Comparison of ENCODE assay signal across 8 cellular contexts in genomic region chr13:90868321-90868920, GRCh38.
DNase-seq lines count a peak whose midpoint lies in the region; ATAC-seq, FAIRE-seq and TF ChIP-seq lines count a peak whose summit lies in the region.

No MANE protein-coding gene starts in this region.

- peak; percentile 84 for TF ChIP-seq RAD21 in neural cell (conservative IDR thresholded peaks at IDR 0.05)

- H3K36me3 ChIP-seq in DND-41 (ENCODE audit: insufficient read depth, low read length) (no peaks in the 10 kb centered on the region), bronchial epithelial cell (ENCODE audit: control insufficient read depth, insufficient read depth, low read length) (no peaks in the 10 kb centered on the region), neural cell (ENCODE audit: insufficient read depth, low read length) (no peaks in the 10 kb centered on the region)

- H3K9me2 ChIP-seq in neural cell (ENCODE audit: insufficient read depth, low read length): no peaks in the 10 kb centered on the region

- no peaks in the 10 kb centered on the region for H3K79me2 ChIP-seq in DND-41 (ENCODE audit: insufficient read depth, low read length)
- no peaks in the 10 kb centered on the region for H3K79me2 ChIP-seq in neural cell (replicated peaks; ENCODE audit: insufficient read depth, low read length)

- H3K4me3 ChIP-seq in DND-41 (ENCODE audit: low read depth in 1 of 2, low read length in 2 of 2) (no peak overlapping the region), bronchial epithelial cell (ENCODE audit: low read depth, low read length) (no peak overlapping the region), neural cell (ENCODE audit: low read length) (no peak overlapping the region)

- H3K9ac ChIP-seq in DND-41 (ENCODE audit: low read depth, low read length) (no peak overlapping the region), neural cell (ENCODE audit: low read length) (no peak overlapping the region)

- no peaks in the 10 kb centered on the region for H3K9me3 Mint-ChIP-seq in CD4-positive, alpha-beta T cell

- no peaks in the 10 kb centered on the region for H3K4me1 Mint-ChIP-seq in CD4-positive, alpha-beta T cell (ENCODE audit: low read depth)

- no peaks in the 10 kb centered on the region for H3K27me3 Mint-ChIP-seq in CD4-positive, alpha-beta T cell

- TF ChIP-seq EP300 in neural cell (conservative IDR thresholded peaks at IDR 0.05; ENCODE audit: poor library complexity, severe bottlenecking): no peak

- no peaks in the 10 kb centered on the region for H3K4me1 ChIP-seq in DND-41 (ENCODE audit: insufficient read depth, low read length)

- H3K4me3 Mint-ChIP-seq in CD4-positive, alpha-beta T cell: no peak overlapping the region

- H2AFZ ChIP-seq in DND-41 (ENCODE audit: low read depth, low read length): no peak overlapping the region
- H2AFZ ChIP-seq in neural cell (ENCODE audit: low read depth, low read length): no peak overlapping the region

- no peak overlapping the region for H3K27ac ChIP-seq in DND-41 (ENCODE audit: low read length)
- H3K27ac ChIP-seq in neural cell (ENCODE audit: low read length): no peak overlapping the region
- H3K27ac ChIP-seq in CD4-positive, alpha-beta T cell (ENCODE audit: low read depth, low read length): no peak overlapping the region

- H3K27ac Mint-ChIP-seq in CD4-positive, alpha-beta T cell: no peak overlapping the region

- no peaks in the 10 kb centered on the region for H3K27me3 ChIP-seq in DND-41 (ENCODE audit: insufficient read depth, low read length, poor library complexity)
- no peaks in the 10 kb centered on the region for H3K27me3 ChIP-seq in bronchial epithelial cell (ENCODE audit: control insufficient read depth, insufficient read depth, low read length)
- H3K27me3 ChIP-seq in neural cell (ENCODE audit: insufficient read depth, low read depth, low read length): no peaks in the 10 kb centered on the region
- no peaks in the 10 kb centered on the region for H3K27me3 ChIP-seq in CD4-positive, alpha-beta T cell (ENCODE audit: control insufficient read depth, insufficient read depth, low read length)

- in situ Hi-C loops in KBM-7 (cut with MboI; ENCODE audit: low pct_unique_long_range_greater_than_20kb, low sequenced_read_pairs): no loop called here

- FAIRE-seq in bronchial epithelial cell (lab: Jason Lieb, UNC): no peak

- no peaks in the 10 kb centered on the region for H3F3A ChIP-seq in neural cell (ENCODE audit: insufficient read depth, low read length, poor library complexity, severe bottlenecking)

- H3K36me3 Mint-ChIP-seq in CD4-positive, alpha-beta T cell (ENCODE audit: low read depth): no peaks in the 10 kb centered on the region

- DNase-seq in DND-41: no peak
- DNase-seq in KBM-7: peak; percentile 26
- peak; percentile 28 for DNase-seq in bronchial epithelial cell (ENCODE audit: low read depth)
- no peak for DNase-seq in CD4-positive, alpha-beta T cell
- DNase-seq in NCI-H226: no peak

- POLR2A ChIA-PET in CD4-positive, alpha-beta T cell (lab: Charles Lee): no interaction called here

- H3K9me3 ChIP-seq in DND-41 (ENCODE audit: insufficient read depth, low read length, severe bottlenecking): no peaks in the 10 kb centered on the region
- H3K9me3 ChIP-seq in neural cell (ENCODE audit: low read length): no peaks in the 10 kb centered on the region
- no peaks in the 10 kb centered on the region for H3K9me3 ChIP-seq in CD4-positive, alpha-beta T cell (ENCODE audit: control insufficient read depth, low read length)

- no peak for ATAC-seq in DND-41 (ENCODE audit: insufficient read depth, low read depth)
- no peak for ATAC-seq in CD4-positive, alpha-beta T cell (ENCODE audit: poor library complexity)
- no peak for ATAC-seq in GM19023 (IDR thresholded peaks at IDR 0.05; ENCODE audit: unreplicated experiment)
- no peak for ATAC-seq in HG03175 (IDR thresholded peaks at IDR 0.05; ENCODE audit: unreplicated experiment)

- intact Hi-C loops in CD4-positive, alpha-beta T cell (cut with DNase I, micrococcal nuclease): loop anchor here in 1 of 2 experiments (5.0 kb wide), 1 partner anchor 1244 kb away; no protein-coding TSS in a partner anchor

- H3K4me2 ChIP-seq in DND-41 (ENCODE audit: insufficient read depth, low read length) (no peak overlapping the region), neural cell (ENCODE audit: low read length) (no peak overlapping the region)

- CTCF ChIA-PET in CD4-positive, alpha-beta T cell (lab: Charles Lee): no interaction called here

- peak; percentile 63 for TF ChIP-seq CTCF in DND-41 (IDR thresholded peaks at IDR 0.05; ENCODE audit: borderline replicate concordance, extremely low read depth, low read length, poor library complexity, severe bottlenecking)
- peak; percentile 36 for TF ChIP-seq CTCF in bronchial epithelial cell (IDR thresholded peaks at IDR 0.05; ENCODE audit: insufficient read depth, low read length, severe bottlenecking)
- TF ChIP-seq CTCF in neural cell (IDR thresholded peaks at IDR 0.05; ENCODE audit: poor library complexity, severe bottlenecking): peak; percentile 80
- TF ChIP-seq CTCF in CD4-positive, alpha-beta T cell (IDR thresholded peaks at IDR 0.05): no peak

- H4K20me1 ChIP-seq in DND-41 (ENCODE audit: insufficient read depth, low read length): no peaks in the 10 kb centered on the region
- no peaks in the 10 kb centered on the region for H4K20me1 ChIP-seq in neural cell (ENCODE audit: insufficient read depth)

TF ChIP-seq in neural cell, 6 proteins besides CTCF, POLR2A, EP300 and RAD21:
- TF ChIP-seq MXI1 (conservative IDR thresholded peaks at IDR 0.05; ENCODE audit: poor library complexity, severe bottlenecking): no peak
- TF ChIP-seq SMC3 (conservative IDR thresholded peaks at IDR 0.05; ENCODE audit: poor library complexity): peak; percentile 85

Comparison
In these comparisons a context has a peak if more than half of its experiments do, and no peak if none do; other contexts are left out.
1. DNase-seq: peak in KBM-7 (single experiment) and bronchial epithelial cell (single experiment); none in DND-41 (single experiment), CD4-positive, alpha-beta T cell (0 of 10) and NCI-H226 (single experiment).